ENCODE assay signal across 19 cellular contexts in genomic region chr20:51159303-51159702, GRCh38.
DNase-seq lines count a peak whose midpoint lies in the region; ATAC-seq and TF ChIP-seq lines count a peak whose summit lies in the region.
"Had no signal": no experiment of that assay in that cellular context is flagged by ENCODE, and none has a peak within 500 bp of the region (broad histone marks: within the 10 kb centered on the region; RNA-seq: fewer than 3 reads in every experiment).

No MANE protein-coding gene starts in this region.

- no peak for TF ChIP-seq CTCF in lung (IDR thresholded peaks at IDR 0.05; ENCODE audit: control extremely low read depth, extremely low read depth)

- 73 to 86% methylated on average over 8 of the region's 8 CpGs for WGBS in lung, 2 donors

- H3K4me3 ChIP-seq in Karpas-422 (ENCODE audit: low read length) (no peak overlapping the region), lung (no peak overlapping the region)
- H3K4me3 ChIP-seq: BLaER1 treated with 17β-estradiol and CSF1 and Interleukin-3, amounts not matched to agents 10 nM and 100 nM; MG63; SJCRH30 had no signal

- ATAC-seq in SK-N-SH treated with all-trans-retinoic acid at 6 μM for 48 hours = no peak; the same call in 2 of the 3 replicates
- ATAC-seq in lung (ENCODE audit: insufficient read depth, low FRiP score) = no peak
- no peak for ATAC-seq in HG03460 (IDR thresholded peaks at IDR 0.05; ENCODE audit: unreplicated experiment)
- ATAC-seq: HCT116 had no signal

- H3K4me2 ChIP-seq in Karpas-422 (ENCODE audit: low read depth, low read length, poor library complexity, severe bottlenecking) = no peak overlapping the region
- H3K4me2 ChIP-seq: BLaER1 treated with 17β-estradiol and CSF1 and Interleukin-3, amounts not matched to agents 10 nM and 100 nM had no signal

- H3K9ac ChIP-seq in Karpas-422 (ENCODE audit: low read length) = no peak overlapping the region
- H3K9ac ChIP-seq: BLaER1 treated with 17β-estradiol and CSF1 and Interleukin-3, amounts not matched to agents 10 nM and 100 nM had no signal

- no peaks in the 10 kb centered on the region for H4K20me1 ChIP-seq in Karpas-422 (ENCODE audit: insufficient read depth, low read depth, low read length)
- H4K20me1 ChIP-seq: BLaER1 treated with 17β-estradiol and CSF1 and Interleukin-3, amounts not matched to agents 10 nM and 100 nM had no signal

- no peak overlapping the region for H3K27ac ChIP-seq in Karpas-422 (ENCODE audit: low read length)
- H3K27ac ChIP-seq in lung (ENCODE audit: low read depth in 1 of 2, low read length in 1 of 2) = no peak overlapping the region
- H3K27ac ChIP-seq: BLaER1 treated with 17β-estradiol and CSF1 and Interleukin-3, amounts not matched to agents 10 nM and 100 nM; SJCRH30 had no signal

- H3K79me2 ChIP-seq in Karpas-422 (ENCODE audit: low read length) = no peaks in the 10 kb centered on the region

- DNase-seq in Karpas-422 (peak; percentile 2), lung (ENCODE audit: low spot score) (peak; percentile 25), ureter (ENCODE audit: low spot score) (peak; percentile 12), medulla oblongata (ENCODE audit: extremely low spot score) (no peak), HuH-7.5 (ENCODE audit: low spot score) (no peak)
- DNase-seq: CD4-positive, alpha-beta memory T cell; DMS153; MG63; NCI-H1417; NCI-H187 treated with DMSO at 0.1 percent for 48 hours; NCI-H2107; NCI-H510A; NCI-H82; SJCRH30 had no signal

- no peak overlapping the region for H2AFZ ChIP-seq in Karpas-422 (ENCODE audit: low read length)

- H3K4me1 ChIP-seq in Karpas-422 (ENCODE audit: low read length) (no peaks in the 10 kb centered on the region), lung (ENCODE audit: control insufficient read depth in 2 of 2, insufficient read depth in 2 of 2, low read length in 2 of 2) (no peaks in the 10 kb centered on the region)
- H3K4me1 ChIP-seq: Caco-2, SJCRH30 had no signal

- H3K36me3 ChIP-seq in Karpas-422 (ENCODE audit: insufficient read depth, low read length) (no peaks in the 10 kb centered on the region), lung (ENCODE audit: control insufficient read depth in 2 of 2, insufficient read depth in 2 of 2, low read length in 2 of 2) (no peaks in the 10 kb centered on the region)
- H3K36me3 ChIP-seq: BLaER1 treated with 17β-estradiol and CSF1 and Interleukin-3, amounts not matched to agents 10 nM and 100 nM; MG63; SJCRH30 had no signal

- no peaks in the 10 kb centered on the region for H3K9me2 ChIP-seq in Karpas-422 (replicated peaks; ENCODE audit: insufficient read depth, low read length)

- no peaks in the 10 kb centered on the region for H3K27me3 ChIP-seq in Karpas-422 (ENCODE audit: low read length)
- no peaks in the 10 kb centered on the region for H3K27me3 ChIP-seq in lung (ENCODE audit: control insufficient read depth, insufficient read depth)
- H3K27me3 ChIP-seq: BLaER1 treated with 17β-estradiol and CSF1 and Interleukin-3, amounts not matched to agents 10 nM and 100 nM had no signal

- H3K9me3 ChIP-seq in Karpas-422 (ENCODE audit: low read length) (no peaks in the 10 kb centered on the region), lung (ENCODE audit: control insufficient read depth in 2 of 2, insufficient read depth in 1 of 2, low read length in 1 of 2) (peaks cover 0 to 7% of the 10 kb centered on the region in 2 donors)
- H3K9me3 ChIP-seq: Caco-2, MG63, SJCRH30 had no signal

TF ChIP-seq in SK-N-SH treated with all-trans-retinoic acid at 6 μM for 48 hours, 23 proteins besides CTCF, POLR2A, EP300 and RAD21:
- TF ChIP-seq TCF4 (CRISPR knock-in tag; IDR thresholded peaks at IDR 0.05; ENCODE audit: borderline replicate concordance) = 0 out of 2 replicates have a peak, but pooled peaks have one; percentile 26
- TF ChIP-seq ZNF70 (CRISPR knock-in tag; IDR thresholded peaks at IDR 0.05) = no peak
- TF ChIP-seq TOX (CRISPR knock-in tag; IDR thresholded peaks at IDR 0.05; ENCODE audit: borderline replicate concordance) = no peak
- TF ChIP-seq CSRNP3 (CRISPR knock-in tag; IDR thresholded peaks at IDR 0.05) = no peak
- no peak for TF ChIP-seq PATZ1 (CRISPR knock-in tag; IDR thresholded peaks at IDR 0.05; ENCODE audit: borderline replicate concordance)
- TF ChIP-seq OSR1 (CRISPR knock-in tag; IDR thresholded peaks at IDR 0.05) = no peak

Comparison
In these comparisons a context has a peak if more than half of its experiments do, and no peak if none do; other contexts are left out.
1. DNase-seq: peak in Karpas-422 (single experiment), lung (single experiment) and ureter (single experiment); none in medulla oblongata (single experiment) and HuH-7.5 (single experiment).